3 cellular contexts compared by ENCODE assay signal in the genomic region with DNA sequence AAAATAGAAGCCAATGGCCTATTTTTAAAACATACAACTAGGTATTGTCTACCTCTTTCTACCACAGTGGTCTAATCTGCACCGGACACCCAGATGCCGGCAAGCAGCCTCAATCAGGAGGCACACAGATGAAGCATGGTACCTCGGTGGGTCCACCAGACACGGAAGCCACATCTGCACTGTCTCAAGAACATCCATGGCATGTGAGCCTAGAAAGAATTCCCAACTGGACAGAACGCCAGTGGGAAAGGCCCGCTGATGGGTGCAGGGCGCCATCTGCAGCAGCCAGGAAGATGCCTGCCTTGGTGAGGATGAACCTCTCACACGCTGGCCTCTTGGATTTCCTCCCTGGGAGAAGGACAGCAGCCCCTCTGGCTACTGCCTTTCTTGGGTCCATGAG.
TF ChIP-seq lines count a peak whose summit lies in the region.

No MANE protein-coding gene starts in this region.

TF ChIP-seq in HCT116, 20 proteins besides CTCF, POLR2A, EP300 and RAD21 (continued from another document):
- TF ChIP-seq TCF7L2 (IDR thresholded peaks at IDR 0.05; ENCODE audit: borderline replicate concordance, extremely low read depth, insufficient read depth, insufficient read length) = no peak
- TF ChIP-seq, protein P1, sequence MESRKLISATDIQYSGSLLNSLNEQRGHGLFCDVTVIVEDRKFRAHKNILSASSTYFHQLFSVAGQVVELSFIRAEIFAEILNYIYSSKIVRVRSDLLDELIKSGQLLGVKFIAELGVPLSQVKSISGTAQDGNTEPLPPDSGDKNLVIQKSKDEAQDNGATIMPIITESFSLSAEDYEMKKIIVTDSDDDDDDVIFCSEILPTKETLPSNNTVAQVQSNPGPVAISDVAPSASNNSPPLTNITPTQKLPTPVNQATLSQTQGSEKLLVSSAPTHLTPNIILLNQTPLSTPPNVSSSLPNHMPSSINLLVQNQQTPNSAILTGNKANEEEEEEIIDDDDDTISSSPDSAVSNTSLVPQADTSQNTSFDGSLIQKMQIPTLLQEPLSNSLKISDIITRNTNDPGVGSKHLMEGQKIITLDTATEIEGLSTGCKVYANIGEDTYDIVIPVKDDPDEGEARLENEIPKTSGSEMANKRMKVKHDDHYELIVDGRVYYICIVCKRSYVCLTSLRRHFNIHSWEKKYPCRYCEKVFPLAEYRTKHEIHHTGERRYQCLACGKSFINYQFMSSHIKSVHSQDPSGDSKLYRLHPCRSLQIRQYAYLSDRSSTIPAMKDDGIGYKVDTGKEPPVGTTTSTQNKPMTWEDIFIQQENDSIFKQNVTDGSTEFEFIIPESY (IDR thresholded peaks at IDR 0.05; ENCODE audit: extremely low read depth, insufficient replicate concordance, low read length) = no peak
- TF ChIP-seq, protein P2, sequence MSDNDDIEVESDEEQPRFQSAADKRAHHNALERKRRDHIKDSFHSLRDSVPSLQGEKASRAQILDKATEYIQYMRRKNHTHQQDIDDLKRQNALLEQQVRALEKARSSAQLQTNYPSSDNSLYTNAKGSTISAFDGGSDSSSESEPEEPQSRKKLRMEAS (IDR thresholded peaks at IDR 0.05) = no peak
- TF ChIP-seq SP1 (IDR thresholded peaks at IDR 0.05; ENCODE audit: low read depth) = no peak
- TF ChIP-seq EGR1 (IDR thresholded peaks at IDR 0.05; ENCODE audit: low read depth) = no peak
- TF ChIP-seq EZH2 (IDR thresholded peaks at IDR 0.05) = no peak

TF ChIP-seq in liver, 16 proteins besides CTCF, POLR2A, EP300 and RAD21 (continued from another document):
- TF ChIP-seq, protein P2 (IDR thresholded peaks at IDR 0.05) = no peak
- no peak for TF ChIP-seq SP1 (IDR thresholded peaks at IDR 0.05)
- no peak for TF ChIP-seq GABPA (IDR thresholded peaks at IDR 0.05 in 1 of 2, conservative IDR thresholded peaks at IDR 0.05 in 1 of 2)
- no peak for TF ChIP-seq RXRA (IDR thresholded peaks at IDR 0.05)
- TF ChIP-seq, protein P3, sequence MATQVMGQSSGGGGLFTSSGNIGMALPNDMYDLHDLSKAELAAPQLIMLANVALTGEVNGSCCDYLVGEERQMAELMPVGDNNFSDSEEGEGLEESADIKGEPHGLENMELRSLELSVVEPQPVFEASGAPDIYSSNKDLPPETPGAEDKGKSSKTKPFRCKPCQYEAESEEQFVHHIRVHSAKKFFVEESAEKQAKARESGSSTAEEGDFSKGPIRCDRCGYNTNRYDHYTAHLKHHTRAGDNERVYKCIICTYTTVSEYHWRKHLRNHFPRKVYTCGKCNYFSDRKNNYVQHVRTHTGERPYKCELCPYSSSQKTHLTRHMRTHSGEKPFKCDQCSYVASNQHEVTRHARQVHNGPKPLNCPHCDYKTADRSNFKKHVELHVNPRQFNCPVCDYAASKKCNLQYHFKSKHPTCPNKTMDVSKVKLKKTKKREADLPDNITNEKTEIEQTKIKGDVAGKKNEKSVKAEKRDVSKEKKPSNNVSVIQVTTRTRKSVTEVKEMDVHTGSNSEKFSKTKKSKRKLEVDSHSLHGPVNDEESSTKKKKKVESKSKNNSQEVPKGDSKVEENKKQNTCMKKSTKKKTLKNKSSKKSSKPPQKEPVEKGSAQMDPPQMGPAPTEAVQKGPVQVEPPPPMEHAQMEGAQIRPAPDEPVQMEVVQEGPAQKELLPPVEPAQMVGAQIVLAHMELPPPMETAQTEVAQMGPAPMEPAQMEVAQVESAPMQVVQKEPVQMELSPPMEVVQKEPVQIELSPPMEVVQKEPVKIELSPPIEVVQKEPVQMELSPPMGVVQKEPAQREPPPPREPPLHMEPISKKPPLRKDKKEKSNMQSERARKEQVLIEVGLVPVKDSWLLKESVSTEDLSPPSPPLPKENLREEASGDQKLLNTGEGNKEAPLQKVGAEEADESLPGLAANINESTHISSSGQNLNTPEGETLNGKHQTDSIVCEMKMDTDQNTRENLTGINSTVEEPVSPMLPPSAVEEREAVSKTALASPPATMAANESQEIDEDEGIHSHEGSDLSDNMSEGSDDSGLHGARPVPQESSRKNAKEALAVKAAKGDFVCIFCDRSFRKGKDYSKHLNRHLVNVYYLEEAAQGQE (IDR thresholded peaks at IDR 0.05) = no peak
- TF ChIP-seq NR2F2 (IDR thresholded peaks at IDR 0.05) = no peak
- no peak for TF ChIP-seq FOXA2 (IDR thresholded peaks at IDR 0.05)
- TF ChIP-seq HNF4A (conservative IDR thresholded peaks at IDR 0.05) = no peak
- TF ChIP-seq HNF4G (IDR thresholded peaks at IDR 0.05) = no peak
- TF ChIP-seq, protein P1 (IDR thresholded peaks at IDR 0.05) = no peak
- TF ChIP-seq FOXA1 (IDR thresholded peaks at IDR 0.05) = no peak
- TF ChIP-seq, protein P4, sequence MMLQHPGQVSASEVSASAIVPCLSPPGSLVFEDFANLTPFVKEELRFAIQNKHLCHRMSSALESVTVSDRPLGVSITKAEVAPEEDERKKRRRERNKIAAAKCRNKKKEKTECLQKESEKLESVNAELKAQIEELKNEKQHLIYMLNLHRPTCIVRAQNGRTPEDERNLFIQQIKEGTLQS (IDR thresholded peaks at IDR 0.05) = no peak
- no peak for TF ChIP-seq EGR1 (IDR thresholded peaks at IDR 0.05; ENCODE audit: low read depth in 2 of 2)
- TF ChIP-seq TAF1 (conservative IDR thresholded peaks at IDR 0.05) = no peak
- TF ChIP-seq JUND (IDR thresholded peaks at IDR 0.05) = no peak

TF ChIP-seq in WTC11, 78 proteins besides CTCF, POLR2A, EP300 and RAD21 (continued from another document):
- TF ChIP-seq, protein P5, sequence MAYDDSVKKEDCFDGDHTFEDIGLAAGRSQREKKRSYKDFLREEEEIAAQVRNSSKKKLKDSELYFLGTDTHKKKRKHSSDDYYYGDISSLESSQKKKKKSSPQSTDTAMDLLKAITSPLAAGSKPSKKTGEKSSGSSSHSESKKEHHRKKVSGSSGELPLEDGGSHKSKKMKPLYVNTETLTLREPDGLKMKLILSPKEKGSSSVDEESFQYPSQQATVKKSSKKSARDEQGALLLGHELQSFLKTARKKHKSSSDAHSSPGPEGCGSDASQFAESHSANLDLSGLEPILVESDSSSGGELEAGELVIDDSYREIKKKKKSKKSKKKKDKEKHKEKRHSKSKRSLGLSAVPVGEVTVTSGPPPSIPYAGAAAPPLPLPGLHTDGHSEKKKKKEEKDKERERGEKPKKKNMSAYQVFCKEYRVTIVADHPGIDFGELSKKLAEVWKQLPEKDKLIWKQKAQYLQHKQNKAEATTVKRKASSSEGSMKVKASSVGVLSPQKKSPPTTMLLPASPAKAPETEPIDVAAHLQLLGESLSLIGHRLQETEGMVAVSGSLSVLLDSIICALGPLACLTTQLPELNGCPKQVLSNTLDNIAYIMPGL (CRISPR knock-in tag; IDR thresholded peaks at IDR 0.05) = no peak
- TF ChIP-seq, protein P2 (CRISPR knock-in tag; IDR thresholded peaks at IDR 0.05) = no peak
- TF ChIP-seq OVOL2 (CRISPR knock-in tag; IDR thresholded peaks at IDR 0.05; ENCODE audit: borderline replicate concordance) = no peak
- TF ChIP-seq ZNF138 (CRISPR knock-in tag; conservative IDR thresholded peaks at IDR 0.05) = no peak
- TF ChIP-seq, protein P6, sequence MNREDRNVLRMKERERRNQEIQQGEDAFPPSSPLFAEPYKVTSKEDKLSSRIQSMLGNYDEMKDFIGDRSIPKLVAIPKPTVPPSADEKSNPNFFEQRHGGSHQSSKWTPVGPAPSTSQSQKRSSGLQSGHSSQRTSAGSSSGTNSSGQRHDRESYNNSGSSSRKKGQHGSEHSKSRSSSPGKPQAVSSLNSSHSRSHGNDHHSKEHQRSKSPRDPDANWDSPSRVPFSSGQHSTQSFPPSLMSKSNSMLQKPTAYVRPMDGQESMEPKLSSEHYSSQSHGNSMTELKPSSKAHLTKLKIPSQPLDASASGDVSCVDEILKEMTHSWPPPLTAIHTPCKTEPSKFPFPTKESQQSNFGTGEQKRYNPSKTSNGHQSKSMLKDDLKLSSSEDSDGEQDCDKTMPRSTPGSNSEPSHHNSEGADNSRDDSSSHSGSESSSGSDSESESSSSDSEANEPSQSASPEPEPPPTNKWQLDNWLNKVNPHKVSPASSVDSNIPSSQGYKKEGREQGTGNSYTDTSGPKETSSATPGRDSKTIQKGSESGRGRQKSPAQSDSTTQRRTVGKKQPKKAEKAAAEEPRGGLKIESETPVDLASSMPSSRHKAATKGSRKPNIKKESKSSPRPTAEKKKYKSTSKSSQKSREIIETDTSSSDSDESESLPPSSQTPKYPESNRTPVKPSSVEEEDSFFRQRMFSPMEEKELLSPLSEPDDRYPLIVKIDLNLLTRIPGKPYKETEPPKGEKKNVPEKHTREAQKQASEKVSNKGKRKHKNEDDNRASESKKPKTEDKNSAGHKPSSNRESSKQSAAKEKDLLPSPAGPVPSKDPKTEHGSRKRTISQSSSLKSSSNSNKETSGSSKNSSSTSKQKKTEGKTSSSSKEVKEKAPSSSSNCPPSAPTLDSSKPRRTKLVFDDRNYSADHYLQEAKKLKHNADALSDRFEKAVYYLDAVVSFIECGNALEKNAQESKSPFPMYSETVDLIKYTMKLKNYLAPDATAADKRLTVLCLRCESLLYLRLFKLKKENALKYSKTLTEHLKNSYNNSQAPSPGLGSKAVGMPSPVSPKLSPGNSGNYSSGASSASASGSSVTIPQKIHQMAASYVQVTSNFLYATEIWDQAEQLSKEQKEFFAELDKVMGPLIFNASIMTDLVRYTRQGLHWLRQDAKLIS (CRISPR knock-in tag; IDR thresholded peaks at IDR 0.05; ENCODE audit: borderline replicate concordance) = no peak
- no peak for TF ChIP-seq PRRX2 (CRISPR knock-in tag; IDR thresholded peaks at IDR 0.05)
- TF ChIP-seq ZNF423 (CRISPR knock-in tag; IDR thresholded peaks at IDR 0.05) = no peak
- no peak for TF ChIP-seq RORB (CRISPR knock-in tag; IDR thresholded peaks at IDR 0.05)
- TF ChIP-seq, protein P7, sequence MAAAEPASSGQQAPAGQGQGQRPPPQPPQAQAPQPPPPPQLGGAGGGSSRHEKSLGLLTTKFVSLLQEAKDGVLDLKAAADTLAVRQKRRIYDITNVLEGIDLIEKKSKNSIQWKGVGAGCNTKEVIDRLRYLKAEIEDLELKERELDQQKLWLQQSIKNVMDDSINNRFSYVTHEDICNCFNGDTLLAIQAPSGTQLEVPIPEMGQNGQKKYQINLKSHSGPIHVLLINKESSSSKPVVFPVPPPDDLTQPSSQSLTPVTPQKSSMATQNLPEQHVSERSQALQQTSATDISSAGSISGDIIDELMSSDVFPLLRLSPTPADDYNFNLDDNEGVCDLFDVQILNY (CRISPR knock-in tag; IDR thresholded peaks at IDR 0.05) = no peak
- TF ChIP-seq EMX1 (CRISPR knock-in tag; IDR thresholded peaks at IDR 0.05) = no peak
- TF ChIP-seq, protein P8, sequence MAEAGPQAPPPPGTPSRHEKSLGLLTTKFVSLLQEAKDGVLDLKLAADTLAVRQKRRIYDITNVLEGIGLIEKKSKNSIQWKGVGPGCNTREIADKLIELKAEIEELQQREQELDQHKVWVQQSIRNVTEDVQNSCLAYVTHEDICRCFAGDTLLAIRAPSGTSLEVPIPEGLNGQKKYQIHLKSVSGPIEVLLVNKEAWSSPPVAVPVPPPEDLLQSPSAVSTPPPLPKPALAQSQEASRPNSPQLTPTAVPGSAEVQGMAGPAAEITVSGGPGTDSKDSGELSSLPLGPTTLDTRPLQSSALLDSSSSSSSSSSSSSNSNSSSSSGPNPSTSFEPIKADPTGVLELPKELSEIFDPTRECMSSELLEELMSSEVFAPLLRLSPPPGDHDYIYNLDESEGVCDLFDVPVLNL (CRISPR knock-in tag; IDR thresholded peaks at IDR 0.05; ENCODE audit: borderline replicate concordance, low read depth) = no peak
- TF ChIP-seq, protein P9, sequence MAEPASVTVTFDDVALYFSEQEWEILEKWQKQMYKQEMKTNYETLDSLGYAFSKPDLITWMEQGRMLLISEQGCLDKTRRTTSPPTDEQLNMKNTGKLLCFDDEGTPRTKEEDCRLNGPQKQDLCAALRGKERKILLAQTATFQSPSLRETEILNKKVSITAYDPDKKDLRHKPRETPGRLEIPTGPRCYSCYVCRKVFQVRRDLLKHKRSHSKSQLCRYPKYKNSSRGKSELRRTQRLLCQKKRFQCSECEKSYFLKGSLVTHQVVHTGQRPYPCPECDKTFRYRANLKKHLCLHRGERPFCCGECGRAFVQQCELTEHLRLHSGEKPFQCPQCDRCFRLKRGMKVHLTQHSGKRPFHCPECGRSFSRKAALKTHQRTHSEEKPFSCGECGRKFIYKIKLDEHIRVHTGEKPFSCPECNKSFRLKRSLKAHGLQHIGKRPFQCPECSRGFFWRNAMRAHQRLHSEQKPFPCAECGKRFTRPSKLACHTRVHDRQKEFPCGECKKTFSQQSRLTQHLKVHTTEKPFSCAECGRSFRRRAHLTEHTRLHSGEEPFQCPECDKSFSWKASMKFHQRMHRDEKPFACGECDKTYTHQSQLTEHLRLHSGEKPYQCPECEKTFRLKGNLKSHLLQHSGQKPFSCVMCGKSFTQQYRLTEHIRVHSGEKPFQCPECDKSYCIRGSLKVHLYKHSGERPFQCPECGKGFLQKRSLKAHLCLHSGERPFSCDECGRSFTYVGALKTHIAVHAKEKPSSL (CRISPR knock-in tag; conservative IDR thresholded peaks at IDR 0.05) = no peak
- TF ChIP-seq SP1 (CRISPR knock-in tag; conservative IDR thresholded peaks at IDR 0.05) = no peak
- no peak for TF ChIP-seq NR3C1 (CRISPR knock-in tag; conservative IDR thresholded peaks at IDR 0.05; ENCODE audit: low read depth)
- TF ChIP-seq, protein P10, sequence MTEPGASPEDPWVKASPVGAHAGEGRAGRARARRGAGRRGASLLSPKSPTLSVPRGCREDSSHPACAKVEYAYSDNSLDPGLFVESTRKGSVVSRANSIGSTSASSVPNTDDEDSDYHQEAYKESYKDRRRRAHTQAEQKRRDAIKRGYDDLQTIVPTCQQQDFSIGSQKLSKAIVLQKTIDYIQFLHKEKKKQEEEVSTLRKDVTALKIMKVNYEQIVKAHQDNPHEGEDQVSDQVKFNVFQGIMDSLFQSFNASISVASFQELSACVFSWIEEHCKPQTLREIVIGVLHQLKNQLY (CRISPR knock-in tag; IDR thresholded peaks at IDR 0.05) = no peak
- no peak for TF ChIP-seq FOXK1 (CRISPR knock-in tag; IDR thresholded peaks at IDR 0.05)
- TF ChIP-seq, protein P11, sequence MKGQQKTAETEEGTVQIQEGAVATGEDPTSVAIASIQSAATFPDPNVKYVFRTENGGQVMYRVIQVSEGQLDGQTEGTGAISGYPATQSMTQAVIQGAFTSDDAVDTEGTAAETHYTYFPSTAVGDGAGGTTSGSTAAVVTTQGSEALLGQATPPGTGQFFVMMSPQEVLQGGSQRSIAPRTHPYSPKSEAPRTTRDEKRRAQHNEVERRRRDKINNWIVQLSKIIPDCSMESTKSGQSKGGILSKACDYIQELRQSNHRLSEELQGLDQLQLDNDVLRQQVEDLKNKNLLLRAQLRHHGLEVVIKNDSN (CRISPR knock-in tag; IDR thresholded peaks at IDR 0.05) = no peak
